In genomic region chr5:142237707-142238106, GRCh38 we compare ENCODE assay signal across 24 cellular contexts.
DNase-seq lines count a peak whose midpoint lies in the region; ATAC-seq, FAIRE-seq and TF ChIP-seq lines count a peak whose summit lies in the region.
"Had no signal": no experiment of that assay in that cellular context is flagged by ENCODE, and none has a peak within 500 bp of the region (broad histone marks: within the 10 kb centered on the region; RNA-seq: fewer than 3 reads in every experiment).

No MANE protein-coding gene starts in this region.

- H3K27me3 ChIP-seq in H1 (replicated peaks in 1 of 4; ENCODE audit: control insufficient read depth in 3 of 4, extremely low read depth in 1 of 4, insufficient read depth in 3 of 4, low read length in 3 of 4) (no peaks in the 10 kb centered on the region), iPS-20b (ENCODE audit: insufficient read depth, low read length) (no peaks in the 10 kb centered on the region), psoas muscle (ENCODE audit: insufficient read depth in 3 of 3, low read length in 2 of 3) (peaks cover 0 to 5% (median 2%) of the 10 kb centered on the region in 3 donors)
- H3K27me3 ChIP-seq: BE2C, BLaER1 had no signal

- H3K9me3 ChIP-seq in H1 (ENCODE audit: insufficient read depth in 2 of 2, low read depth in 1 of 2, low read length in 1 of 2) (no peaks in the 10 kb centered on the region), iPS-20b (ENCODE audit: insufficient read depth, low read depth, low read length) (no peaks in the 10 kb centered on the region), psoas muscle (no peaks in the 10 kb centered on the region)
- H3K9me3 ChIP-seq: BE2C had no signal

- POLR2A ChIA-PET in HEK293T (lab: Yijun Ruan, JAX) = no interaction called here
- POLR2A ChIA-PET in H1 (lab: Charles Lee; ENCODE audit: partially characterized antibody) = interaction anchor here (2.9 kb wide), 1 partner anchor 13 kb away, joined by 10 read pairs; no protein-coding TSS in a partner anchor

- intact Hi-C loops in psoas muscle (cut with DNase I) = no loop called here

- H3K56ac ChIP-seq in H1 (replicated peaks; ENCODE audit: insufficient read length, low read depth, low read length) = no peak overlapping the region

- 86% methylated on average over 3 of the region's 3 CpGs; no CpG with 5 or more reads in 1 of the 2 experiments for WGBS in H1 (ENCODE audit: extremely low coverage in 1 of 2, insufficient coverage in 1 of 2, insufficient read length in 1 of 2, insufficient replicate concordance in 2 of 2, low coverage in 1 of 2, low lambda C conversion rate in 2 of 2, missing lambda C conversion rate in 1 of 2), 2 experiments
- 95 to 96% (median 96%) methylated on average over 3 of the region's 3 CpGs for WGBS in psoas muscle, 3 donors

- no peaks in the 10 kb centered on the region for H3K79me2 ChIP-seq in H1 (ENCODE audit: control insufficient read depth in 1 of 2, insufficient read depth in 2 of 2, low read length in 2 of 2)

- H3K4ac ChIP-seq in H1 (replicated peaks; ENCODE audit: insufficient read length, low read depth, low read length) = no peak overlapping the region

- H3K4me2 ChIP-seq in H1 (ENCODE audit: insufficient read depth in 1 of 2, low read depth in 2 of 2, low read length in 2 of 2) = no peak overlapping the region
- H3K4me2 ChIP-seq: BLaER1 had no signal

- no peak for TF ChIP-seq CTCF in H1 (IDR thresholded peaks at IDR 0.05; ENCODE audit: control extremely low read depth in 1 of 3, insufficient read depth in 1 of 3, low read depth in 1 of 3, low read length in 3 of 3)
- TF ChIP-seq CTCF in psoas muscle (IDR thresholded peaks at IDR 0.05) = no peak

- H3K4me3 ChIP-seq in H1 (ENCODE audit: extremely low read depth in 1 of 4, insufficient read depth in 2 of 4, low read depth in 3 of 4, low read length in 4 of 4) (no peak overlapping the region), iPS-20b (ENCODE audit: low read length) (no peak overlapping the region), psoas muscle (no peak overlapping the region)
- H3K4me3 ChIP-seq: BLaER1 had no signal

- H4K20me1 ChIP-seq in H1 (replicated peaks in 1 of 2; ENCODE audit: control insufficient read depth in 1 of 2, insufficient read depth in 2 of 2, low read length in 2 of 2) = no peaks in the 10 kb centered on the region
- H4K20me1 ChIP-seq: BLaER1 had no signal

- H3K9ac ChIP-seq in H1 (replicated peaks in 1 of 4; ENCODE audit: extremely low read depth in 1 of 4, low read depth in 3 of 4, low read length in 3 of 4) (no peak overlapping the region), iPS-20b (ENCODE audit: low read depth, low read length) (no peak overlapping the region; the same call in 1 of the 2 replicates)
- H3K9ac ChIP-seq: BLaER1 had no signal

- no peak for DNase-seq in HEK293T (ENCODE audit: extremely low spot score)
- no peak for DNase-seq in H1 (ENCODE audit: low read depth in 1 of 2, low spot score in 2 of 2)
- no peak for DNase-seq in erythroblast (lab: John Stamatoyannopoulos, UW)
- no peak for DNase-seq in medulla oblongata (ENCODE audit: extremely low spot score)
- DNase-seq in psoas muscle = no peak
- no peak for DNase-seq in NCI-H524 treated with DMSO at 0.1 percent for 48 hours (lab: John Stamatoyannopoulos, UW)
- DNase-seq: 8988T; ACHN; BE2C; C1 segment of cervical spinal cord; Calu3; CD4-positive, alpha-beta memory T cell; CD4-positive, CD25-positive, alpha-beta regulatory T cell; CD8-positive, alpha-beta memory T cell; COR-L47; DMS79 treated with DMSO at 0.1 percent for 48 hours; GF-D8 had no signal

- no peak for ATAC-seq in psoas muscle

- no peak for TF ChIP-seq RAD21 in H1 (IDR thresholded peaks at IDR 0.05 in 1 of 2, conservative IDR thresholded peaks at IDR 0.05 in 1 of 2; ENCODE audit: low read depth in 2 of 2, low read length in 2 of 2)

- no peak overlapping the region for H2AK5ac ChIP-seq in H1 (ENCODE audit: low read depth, low read length)

- H2BK20ac ChIP-seq in H1 (ENCODE audit: low read length) = no peak overlapping the region

- no peak overlapping the region for H4K91ac ChIP-seq in H1 (replicated peaks; ENCODE audit: insufficient read length, low read length)

- no peak overlapping the region for H4K5ac ChIP-seq in H1 (ENCODE audit: insufficient read length, low read depth, low read length)

- no peaks in the 10 kb centered on the region for H3K23me2 ChIP-seq in H1 (ENCODE audit: low read depth, low read length)

- no peak overlapping the region for H3K18ac ChIP-seq in H1 (ENCODE audit: extremely low read depth, low read length)

- no peaks in the 10 kb centered on the region for H3K36me3 ChIP-seq in H1 (ENCODE audit: control insufficient read depth in 2 of 4, insufficient read depth in 4 of 4, low read length in 3 of 4)
- no peaks in the 10 kb centered on the region for H3K36me3 ChIP-seq in iPS-20b (ENCODE audit: insufficient read depth, low read depth, low read length)
- no peaks in the 10 kb centered on the region for H3K36me3 ChIP-seq in psoas muscle (ENCODE audit: insufficient read depth in 1 of 2, low read depth in 1 of 2)
- H3K36me3 ChIP-seq: BE2C, BLaER1 had no signal

- TF ChIP-seq POLR2A in H1 (IDR thresholded peaks at IDR 0.05; ENCODE audit: control extremely low read depth in 1 of 2, low read depth in 2 of 2, low read length in 2 of 2) = no peak
- no peak for TF ChIP-seq POLR2A in erythroblast (IDR thresholded peaks at IDR 0.05; ENCODE audit: low read length)

- H3K23ac ChIP-seq in H1 (ENCODE audit: insufficient read length) = no peak overlapping the region

- H3K14ac ChIP-seq in H1 (ENCODE audit: insufficient read length) = no peak overlapping the region

- H2AFZ ChIP-seq in H1 (ENCODE audit: low read length) = no peak overlapping the region

- H2BK5ac ChIP-seq in H1 (ENCODE audit: low read depth, low read length) = no peak overlapping the region

- no peak overlapping the region for H4K8ac ChIP-seq in H1 (ENCODE audit: extremely low read depth, insufficient read depth, low read length)

- no peak for TF ChIP-seq EP300 in H1 (IDR thresholded peaks at IDR 0.05; ENCODE audit: borderline replicate concordance in 1 of 2, low read depth in 2 of 2, low read length in 2 of 2)

- H2BK120ac ChIP-seq in H1 (replicated peaks; ENCODE audit: low read depth, low read length) = peak overlapping the region; percentile 81

- CTCF ChIA-PET in HEK293T (lab: Yijun Ruan, JAX) (no interaction called here), H1 (lab: Charles Lee; ENCODE audit: partially characterized antibody) (no interaction called here)

- H3K79me1 ChIP-seq in H1 (ENCODE audit: low read depth, low read length) = no peaks in the 10 kb centered on the region

- H2BK15ac ChIP-seq in H1 (ENCODE audit: low read length) = no peak overlapping the region

- H3K4me1 ChIP-seq in H1 (replicated peaks in 1 of 4; ENCODE audit: control insufficient read depth in 3 of 4, insufficient read depth in 4 of 4, low read length in 3 of 4) = peaks cover 8 to 19% (median 15%) of the 10 kb centered on the region in 4 experiments
- peaks cover 29% of the 10 kb centered on the region for H3K4me1 ChIP-seq in iPS-20b (ENCODE audit: insufficient read depth, low read length)
- H3K4me1 ChIP-seq in psoas muscle = no peaks in the 10 kb centered on the region

- no peak overlapping the region for H3K27ac ChIP-seq in H1 (ENCODE audit: low read depth, low read length)
- peak overlapping the region; percentile 5 for H3K27ac ChIP-seq in iPS-20b (ENCODE audit: low read length)
- H3K27ac ChIP-seq in psoas muscle = no peak overlapping the region
- H3K27ac ChIP-seq: BLaER1 had no signal

- FAIRE-seq in H1 (lab: Jason Lieb, UNC) = no peak
- FAIRE-seq: A204.1, D721Med, G401.6, GM12891, GM19239 had no signal

- H2BK12ac ChIP-seq in H1 (ENCODE audit: low read depth, low read length) = peak overlapping the region; percentile 86; the same call in 1 of the 2 replicates

TF ChIP-seq in HEK293T, 16 proteins besides CTCF, POLR2A, EP300 and RAD21:
- peak; percentile 38; the same call in 1 of the 2 replicates for TF ChIP-seq PKNOX1 (IDR thresholded peaks at IDR 0.05)
- no peak for TF ChIP-seq FOXM1 (IDR thresholded peaks at IDR 0.05; ENCODE audit: borderline replicate concordance)

TF ChIP-seq in H1, 55 proteins besides CTCF, POLR2A, EP300 and RAD21:
- no peak for TF ChIP-seq SIN3A (conservative IDR thresholded peaks at IDR 0.05 in 1 of 2, IDR thresholded peaks at IDR 0.05 in 1 of 2; ENCODE audit: low read depth in 1 of 2, low read length in 2 of 2)
- TF ChIP-seq CHD2 (IDR thresholded peaks at IDR 0.05; ENCODE audit: low read length) = no peak
- TF ChIP-seq EGR1 (IDR thresholded peaks at IDR 0.05; ENCODE audit: borderline replicate concordance, low read depth, low read length) = no peak
- no peak for TF ChIP-seq SP2 (IDR thresholded peaks at IDR 0.05; ENCODE audit: low read length)
- TF ChIP-seq POU5F1 (IDR thresholded peaks at IDR 0.05; ENCODE audit: low read depth, low read length) = no peak
- TF ChIP-seq MAFK (IDR thresholded peaks at IDR 0.05; ENCODE audit: low read depth, low read length) = no peak
- TF ChIP-seq SIX5 (IDR thresholded peaks at IDR 0.05; ENCODE audit: low read depth, low read length) = no peak
- no peak for TF ChIP-seq CBX5 (IDR thresholded peaks at IDR 0.05; ENCODE audit: low read depth, low read length)
- no peak for TF ChIP-seq ZNF274 (IDR thresholded peaks at IDR 0.05; ENCODE audit: borderline replicate concordance, extremely low read depth, low read length)
- TF ChIP-seq BACH1 (IDR thresholded peaks at IDR 0.05; ENCODE audit: low read length) = no peak
- TF ChIP-seq KDM4A (IDR thresholded peaks at IDR 0.05; ENCODE audit: low read depth, low read length, severe bottlenecking) = no peak
- TF ChIP-seq SP4 (IDR thresholded peaks at IDR 0.05; ENCODE audit: low read length) = no peak
TF ChIP-seq in H1: peak in this region for 0.
